ENCODE assay signal across 12 cellular contexts in genomic region chr15:56832125-56832524, GRCh38.
A peak's percentile ranks its signal among the peaks of the same experiment; 100 is the strongest.
DNase-seq lines count a peak whose midpoint lies in the region; ATAC-seq, FAIRE-seq and TF ChIP-seq lines count a peak whose summit lies in the region.
"Had no signal": no experiment of that assay in that cellular context is flagged by ENCODE, and none has a peak within 500 bp of the region (broad histone marks: within the 10 kb centered on the region; RNA-seq: fewer than 3 reads in every experiment).

No MANE protein-coding gene starts in this region.

- H3K4me3 ChIP-seq in HepG2 (replicated peaks in 1 of 3; ENCODE audit: insufficient read depth in 1 of 3, low read depth in 2 of 3, low read length in 3 of 3) = no peak overlapping the region
- H3K4me3 ChIP-seq in smooth muscle cell = no peak overlapping the region

- DNase-seq in NCI-H2196 (lab: John Stamatoyannopoulos, UW; ENCODE audit: unreplicated experiment) (peak; percentile 6), dedifferentiated amniotic fluid mesenchymal stem cell (ENCODE audit: extremely low spot score) (peak; percentile 34), HepG2 (ENCODE audit: low spot score) (no peak), smooth muscle cell (lab: John Stamatoyannopoulos, UW; ENCODE audit: unreplicated experiment) (no peak), SW 1271 (lab: John Stamatoyannopoulos, UW) (no peak), SK-N-DZ (ENCODE audit: low spot score) (no peak), mesothelial cell of epicardium (ENCODE audit: low spot score in 2 of 2, unreplicated experiment in 2 of 2) (no peak)
- DNase-seq in activated CD4-positive, alpha-beta T cell treated with anti-CD3 and anti-CD28 coated beads, Interleukin-2, amount 50 U/mL, for 1 hour = no peak
- DNase-seq: activated T-cell treated with anti-CD3 and anti-CD28 coated beads, Interleukin-2, amount 50 U/mL, for 72 hours; CD4-positive, alpha-beta memory T cell; endodermal cell had no signal

- H3K27ac ChIP-seq in HepG2 (ENCODE audit: extremely low read length, insufficient read depth, low read length) (no peak overlapping the region), smooth muscle cell (ENCODE audit: low read depth) (no peak overlapping the region)

- peaks cover 29% of the 10 kb centered on the region for H3K4me1 Mint-ChIP-seq in mesothelial cell of epicardium
- H3K4me1 Mint-ChIP-seq: CD4-positive, alpha-beta memory T cell had no signal

- H3K36me3 ChIP-seq in HepG2 (replicated peaks in 1 of 2; ENCODE audit: control insufficient read depth in 1 of 2, insufficient read depth in 2 of 2, low read length in 2 of 2) (no peaks in the 10 kb centered on the region), smooth muscle cell (ENCODE audit: low read depth) (no peaks in the 10 kb centered on the region)

- TF ChIP-seq CTCF in HepG2 (CRISPR knock-in tag; IDR thresholded peaks at IDR 0.05) (no peak), smooth muscle cell (IDR thresholded peaks at IDR 0.05; ENCODE audit: borderline replicate concordance, insufficient read depth, poor library complexity, severe bottlenecking) (no peak), mesothelial cell of epicardium (IDR thresholded peaks at IDR 0.05; ENCODE audit: unreplicated experiment) (no peak)

- intact Hi-C loops in HepG2 (cut with micrococcal nuclease; ENCODE audit: unreplicated experiment) = no loop called here

- H3K79me2 ChIP-seq in HepG2 (ENCODE audit: insufficient read depth, low read length) = no peaks in the 10 kb centered on the region
- H3K79me2 ChIP-seq in smooth muscle cell (ENCODE audit: low read depth) = no peaks in the 10 kb centered on the region

- FAIRE-seq in HepG2 (lab: Jason Lieb, UNC) = no peak

- POLR2A ChIA-PET in HepG2 (lab: Yijun Ruan, JAX) = no interaction called here

- H3K36me3 Mint-ChIP-seq in mesothelial cell of epicardium = no peaks in the 10 kb centered on the region
- H3K36me3 Mint-ChIP-seq: CD4-positive, alpha-beta memory T cell; type B pancreatic cell had no signal

- no peak overlapping the region for H3K27ac Mint-ChIP-seq in mesothelial cell of epicardium
- H3K27ac Mint-ChIP-seq: activated T-cell treated with anti-CD3 and anti-CD28 coated beads, Interleukin-2, amount 50 U/mL, for 72 hours; endodermal cell; type B pancreatic cell had no signal

- in situ Hi-C loops in HepG2 (cut with HindIII; ENCODE audit: extremely low pct_ligation_motif_present, low pct_unique_long_range_greater_than_20kb) = no loop called here

- BruUV-seq in HepG2 (replicated peaks; lab: Mats Ljungman, UMichigan) = no TSS peak

- no peak for TF ChIP-seq POLR2A in HepG2 (IDR thresholded peaks at IDR 0.05; ENCODE audit: insufficient read depth in 1 of 2, low read depth in 2 of 2, low read length in 2 of 2)

- no peaks in the 10 kb centered on the region for H3F3A ChIP-seq in smooth muscle cell (ENCODE audit: low read depth)

- ATAC-seq in HepG2 = no peak
- ATAC-seq: activated T-cell treated with anti-CD3 and anti-CD28 coated beads, Interleukin-2, amount 50 U/mL, for 72 hours had no signal

- no peaks in the 10 kb centered on the region for H3K4me1 ChIP-seq in HepG2 (ENCODE audit: insufficient read depth, low read length)
- no peaks in the 10 kb centered on the region for H3K4me1 ChIP-seq in smooth muscle cell (ENCODE audit: low read depth)

- CTCF ChIA-PET in HepG2 (lab: Yijun Ruan, JAX; ENCODE audit: low intra/inter-chr PET ratio, low total read pairs) = no interaction called here

- TF ChIP-seq EP300 in HepG2 (IDR thresholded peaks at IDR 0.05; ENCODE audit: low read depth in 2 of 2, low read length in 2 of 2) (no peak), HepG2 (CRISPR knock-in tag; IDR thresholded peaks at IDR 0.05; ENCODE audit: borderline replicate concordance) (no peak)

- H3K4me2 ChIP-seq in HepG2 (ENCODE audit: low read depth, low read length) (0 out of 2 replicates have a peak overlapping the region, but pooled peaks have one; percentile 13), smooth muscle cell (peak overlapping the region; percentile 56)

- no peaks in the 10 kb centered on the region for H4K20me1 ChIP-seq in HepG2 (ENCODE audit: insufficient read depth, low read length)
- H4K20me1 ChIP-seq in smooth muscle cell (ENCODE audit: low read depth) = no peaks in the 10 kb centered on the region

- no peaks in the 10 kb centered on the region for H3K9me3 Mint-ChIP-seq in mesothelial cell of epicardium
- H3K9me3 Mint-ChIP-seq: activated T-cell treated with anti-CD3 and anti-CD28 coated beads, Interleukin-2, amount 50 U/mL, for 72 hours; CD4-positive, alpha-beta memory T cell; endodermal cell; type B pancreatic cell had no signal

- H3K4me3 Mint-ChIP-seq in mesothelial cell of epicardium = no peak overlapping the region
- H3K4me3 Mint-ChIP-seq: activated T-cell treated with anti-CD3 and anti-CD28 coated beads, Interleukin-2, amount 50 U/mL, for 72 hours; CD4-positive, alpha-beta memory T cell; endodermal cell; type B pancreatic cell had no signal

- H3K27me3 ChIP-seq in HepG2 (ENCODE audit: control insufficient read depth in 1 of 2, insufficient read depth in 2 of 2, low read length in 2 of 2) (peaks cover 0 to 6% of the 10 kb centered on the region in 2 experiments; a peak in 1 of 5 replicates), smooth muscle cell (ENCODE audit: low read depth) (no peaks in the 10 kb centered on the region)

- WGBS in HepG2 (ENCODE audit: low lambda C conversion rate) = 33% methylated on average over 5 of the region's 5 CpGs
- 57% methylated on average over 5 of the region's 5 CpGs for WGBS in smooth muscle cell (ENCODE audit: low lambda C conversion rate)

- TF ChIP-seq RAD21 in HepG2 (CRISPR knock-in tag; IDR thresholded peaks at IDR 0.05) = no peak

- H3K9me3 ChIP-seq in HepG2 (ENCODE audit: low read length) (no peaks in the 10 kb centered on the region), smooth muscle cell (replicated peaks; ENCODE audit: low read depth) (no peaks in the 10 kb centered on the region)

- no peaks in the 10 kb centered on the region for H3K27me3 Mint-ChIP-seq in mesothelial cell of epicardium (ENCODE audit: low read depth)
- H3K27me3 Mint-ChIP-seq: CD4-positive, alpha-beta memory T cell; type B pancreatic cell had no signal

- H3K9ac ChIP-seq in HepG2 (ENCODE audit: insufficient read depth, low read depth, low read length) (no peak overlapping the region), smooth muscle cell (ENCODE audit: low read depth) (no peak overlapping the region)

- no peak overlapping the region for H2AFZ ChIP-seq in HepG2 (ENCODE audit: low read length)
- H2AFZ ChIP-seq in smooth muscle cell (ENCODE audit: low read depth) = peak overlapping the region; percentile 31

TF ChIP-seq in HepG2, 621 proteins besides CTCF, POLR2A, EP300 and RAD21:
- TF ChIP-seq ETS1 (CRISPR knock-in tag; IDR thresholded peaks at IDR 0.05) (no peak), ZSCAN29 (CRISPR knock-in tag; conservative IDR thresholded peaks at IDR 0.05) (no peak), ZC3H13 (CRISPR knock-in tag; IDR thresholded peaks at IDR 0.05) (no peak), GLI4 (CRISPR knock-in tag; IDR thresholded peaks at IDR 0.05; ENCODE audit: borderline replicate concordance) (no peak)

Comparison
In these comparisons a context has a peak if more than half of its experiments do, and no peak if none do; other contexts are left out.
1. DNase-seq: peak in NCI-H2196 (single experiment) and dedifferentiated amniotic fluid mesenchymal stem cell (single experiment); none in HepG2 (single experiment), smooth muscle cell (single experiment), activated CD4-positive, alpha-beta T cell treated with anti-CD3 and anti-CD28 coated beads, Interleukin-2, amount 50 U/mL, for 1 hour (single experiment), SW 1271 (0 of 2), SK-N-DZ (single experiment) and mesothelial cell of epicardium (0 of 2).